Comparison of ENCODE assay signal across 17 cellular contexts in genomic region chr18:6537468-6537867, GRCh38.
A peak's percentile ranks its signal among the peaks of the same experiment; 100 is the strongest.
DNase-seq lines count a peak whose midpoint lies in the region; ATAC-seq, FAIRE-seq and TF ChIP-seq lines count a peak whose summit lies in the region.
"Had no signal": no experiment of that assay in that cellular context is flagged by ENCODE, and none has a peak within 500 bp of the region (broad histone marks: within the 10 kb centered on the region; RNA-seq: fewer than 3 reads in every experiment).

No MANE protein-coding gene starts in this region.

- no peak overlapping the region for H3K27ac Mint-ChIP-seq in CD8-positive, alpha-beta memory T cell
- H3K27ac Mint-ChIP-seq: activated CD8-positive, alpha-beta T cell treated with anti-CD3 and anti-CD28 coated beads for 36 hours; activated T-cell treated with anti-CD3 and anti-CD28 coated beads, Interleukin-2, amount 50 U/mL, for 72 hours had no signal

- no peaks in the 10 kb centered on the region for H3K4me1 ChIP-seq in GM12878 (ENCODE audit: control insufficient read depth, insufficient read depth, low read length)
- H3K4me1 ChIP-seq in CD8-positive, alpha-beta memory T cell (ENCODE audit: insufficient read depth, low read length) = no peaks in the 10 kb centered on the region
- H3K4me1 ChIP-seq: adrenal gland had no signal

- TF ChIP-seq RAD21 in GM12878 (IDR thresholded peaks at IDR 0.05; ENCODE audit: insufficient read depth, low read depth, low read length) = no peak

- no peak overlapping the region for H3K4me2 ChIP-seq in GM12878 (ENCODE audit: control insufficient read depth, insufficient read depth)

- SMC1A ChIA-PET in GM12878 (lab: Charles Lee; ENCODE audit: uncharacterized antibody, unreplicated experiment) = interaction anchor here (1.3 kb wide), 1 partner anchor 15 kb away, joined by 3 read pairs; no protein-coding TSS in a partner anchor

- H3K4me3 ChIP-seq in GM12878 = no peak overlapping the region
- H3K4me3 ChIP-seq in CD8-positive, alpha-beta memory T cell (ENCODE audit: low read length) = no peak overlapping the region

- no peaks in the 10 kb centered on the region for H3K27me3 ChIP-seq in GM12878 (replicated peaks in 1 of 2; ENCODE audit: control insufficient read depth in 2 of 2, insufficient read depth in 2 of 2, low read length in 1 of 2)
- no peaks in the 10 kb centered on the region for H3K27me3 ChIP-seq in CD8-positive, alpha-beta memory T cell (ENCODE audit: insufficient read depth, low read length, poor library complexity, severe bottlenecking)
- H3K27me3 ChIP-seq: adrenal gland had no signal

- POLR2A ChIA-PET in GM12878 (lab: Charles Lee) = no interaction called here
- POLR2A ChIA-PET in CD8-positive, alpha-beta memory T cell (lab: Charles Lee) = no interaction called here

- CTCF ChIA-PET in GM12878 (lab: Yijun Ruan, JAX) = interaction anchor here (1.7 kb wide), 1 partner anchor 348 kb away, joined by 4 read pairs; no protein-coding TSS in a partner anchor
- CTCF ChIA-PET in CD8-positive, alpha-beta memory T cell (lab: Charles Lee) = no interaction called here

- TF ChIP-seq CTCF in GM12878 (IDR thresholded peaks at IDR 0.05 in 2 of 3, conservative IDR thresholded peaks at IDR 0.05 in 1 of 3; ENCODE audit: control insufficient read depth in 2 of 3, extremely low read depth in 1 of 3, insufficient read depth in 1 of 3, low read depth in 3 of 3, low read length in 3 of 3) = no peak

- FAIRE-seq in GM12878 (lab: Jason Lieb, UNC) = no peak
- FAIRE-seq: H1, keratinocyte had no signal

- no peaks in the 10 kb centered on the region for H4K20me1 ChIP-seq in GM12878 (ENCODE audit: control insufficient read depth, insufficient read depth)

- BruUV-seq in GM12878 (replicated peaks; lab: Mats Ljungman, UMichigan) = no TSS peak

- H3K4me3 Mint-ChIP-seq in CD8-positive, alpha-beta memory T cell = no peak overlapping the region
- H3K4me3 Mint-ChIP-seq: activated CD8-positive, alpha-beta T cell treated with anti-CD3 and anti-CD28 coated beads for 36 hours; activated T-cell treated with anti-CD3 and anti-CD28 coated beads, Interleukin-2, amount 50 U/mL, for 72 hours had no signal

- H3K27ac ChIP-seq in GM12878 (ENCODE audit: control insufficient read depth, insufficient read depth) = no peak overlapping the region
- H3K27ac ChIP-seq in CD8-positive, alpha-beta memory T cell (ENCODE audit: low read depth, low read length) = no peak overlapping the region
- H3K27ac ChIP-seq: adrenal gland had no signal

- RAD21 ChIA-PET in GM12878 (lab: Charles Lee; ENCODE audit: unreplicated experiment) = no interaction called here

- WGBS in GM12878 (ENCODE audit: insufficient coverage, insufficient replicate concordance, low lambda C conversion rate, missing lambda C conversion rate) = 20% methylated on average over 2 of the region's 2 CpGs

- no peak for TF ChIP-seq POLR2A in GM12878 (IDR thresholded peaks at IDR 0.05; ENCODE audit: low read depth, low read length)

- peak; percentile 77 for ATAC-seq in GM21381 (IDR thresholded peaks at IDR 0.05; ENCODE audit: unreplicated experiment)
- peak; percentile 56 for ATAC-seq in HG03066 (IDR thresholded peaks at IDR 0.05; ENCODE audit: low read depth, unreplicated experiment)
- peak; percentile 61 for ATAC-seq in GM12878
- ATAC-seq: activated CD8-positive, alpha-beta T cell treated with anti-CD3 and anti-CD28 coated beads for 36 hours; activated T-cell treated with anti-CD3 and anti-CD28 coated beads, Interleukin-2, amount 50 U/mL, for 72 hours had no signal

- H3K9me3 ChIP-seq in GM12878 (replicated peaks; ENCODE audit: control insufficient read depth, insufficient read depth, low read length) = no peaks in the 10 kb centered on the region
- H3K9me3 ChIP-seq in CD8-positive, alpha-beta memory T cell (ENCODE audit: low read length) = no peaks in the 10 kb centered on the region
- H3K9me3 ChIP-seq: adrenal gland had no signal

- in situ Hi-C loops in GM12878 (cut with MboI) = loop anchor here (10.0 to 25.0 kb wide), 2 partner anchors 347 to 1450 kb away; no protein-coding TSS in a partner anchor

- no peaks in the 10 kb centered on the region for H3K36me3 ChIP-seq in GM12878 (ENCODE audit: control insufficient read depth in 2 of 2, insufficient read depth in 2 of 2, low read length in 1 of 2)
- H3K36me3 ChIP-seq in CD8-positive, alpha-beta memory T cell (ENCODE audit: insufficient read depth, low read length) = no peaks in the 10 kb centered on the region
- H3K36me3 ChIP-seq: adrenal gland had no signal

- no peak overlapping the region for H2AFZ ChIP-seq in GM12878 (ENCODE audit: control insufficient read depth, low read depth, low read length)

- H3K79me2 ChIP-seq in GM12878 (ENCODE audit: control insufficient read depth, insufficient read depth, low read length) = no peaks in the 10 kb centered on the region

- H3K9ac ChIP-seq in GM12878 (ENCODE audit: control insufficient read depth, insufficient read depth, low read length) = no peak overlapping the region

- H3K36me3 Mint-ChIP-seq in CD8-positive, alpha-beta memory T cell = no peaks in the 10 kb centered on the region

- peaks cover 3 to 14% (median 6%) of the 10 kb centered on the region in 5 donors for H3K9me3 Mint-ChIP-seq in CD8-positive, alpha-beta memory T cell

- peaks cover 0 to 2% of the 10 kb centered on the region in 2 donors for H3K27me3 Mint-ChIP-seq in CD8-positive, alpha-beta memory T cell

- TF ChIP-seq EP300 in GM12878 (IDR thresholded peaks at IDR 0.05; ENCODE audit: borderline replicate concordance in 1 of 2, control insufficient read depth in 1 of 2, low read depth in 2 of 2, low read length in 2 of 2) = no peak

- intact Hi-C loops in GM12878 (cut with micrococcal nuclease; ENCODE audit: unreplicated experiment) = no loop called here

- DNase-seq in EL (peak; percentile 9), GM12878 (ENCODE audit: low read depth, low spot score) (no peak), NOMO-1 treated with DMSO at 0.1 percent for 48 hours (lab: John Stamatoyannopoulos, UW; ENCODE audit: unreplicated experiment) (no peak), NAMALWA (ENCODE audit: low spot score) (no peak)
- no peak for DNase-seq in CD8-positive, alpha-beta memory T cell
- DNase-seq in activated effector memory CD4-positive, alpha-beta T cell treated with Interleukin-2 at 50 U/mL for 16 hours = no peak
- DNase-seq: activated CD8-positive, alpha-beta T cell treated with anti-CD3 and anti-CD28 coated beads for 36 hours; activated T-cell treated with anti-CD3 and anti-CD28 coated beads, Interleukin-2, amount 50 U/mL, for 72 hours; adrenal gland; effector CD4-positive, alpha-beta T cell; midbrain; NCI-H1436 treated with DMSO at 0.1 percent for 48 hours; NCI-H226 had no signal

- H3K4me1 Mint-ChIP-seq in CD8-positive, alpha-beta memory T cell = no peaks in the 10 kb centered on the region

TF ChIP-seq in GM12878, 131 proteins besides CTCF, POLR2A, EP300 and RAD21:
- no peak for TF ChIP-seq SIN3A (IDR thresholded peaks at IDR 0.05; ENCODE audit: low read depth, low read length)
- TF ChIP-seq SMAD5 (IDR thresholded peaks at IDR 0.05; ENCODE audit: low read depth) = no peak
- no peak for TF ChIP-seq MEF2A (IDR thresholded peaks at IDR 0.05; ENCODE audit: insufficient read depth, low read depth, low read length)
- no peak for TF ChIP-seq MXI1 (IDR thresholded peaks at IDR 0.05; ENCODE audit: low read depth, low read length)
- no peak for TF ChIP-seq HCFC1 (IDR thresholded peaks at IDR 0.05; ENCODE audit: low read length)
- TF ChIP-seq CEBPB (IDR thresholded peaks at IDR 0.05; ENCODE audit: borderline replicate concordance in 1 of 2, low read depth in 2 of 2, low read length in 2 of 2) = no peak
- TF ChIP-seq ZBTB40 (IDR thresholded peaks at IDR 0.05; ENCODE audit: borderline replicate concordance) = no peak
- TF ChIP-seq STAT3 (IDR thresholded peaks at IDR 0.05; ENCODE audit: low read depth, low read length) = no peak
- no peak for TF ChIP-seq SREBF2 (IDR thresholded peaks at IDR 0.05; ENCODE audit: low read length)
- no peak for TF ChIP-seq HDGF (IDR thresholded peaks at IDR 0.05)
- TF ChIP-seq POLR2AphosphoS5 (IDR thresholded peaks at IDR 0.05; ENCODE audit: low read length) = no peak
- no peak for TF ChIP-seq TCF12 (IDR thresholded peaks at IDR 0.05; ENCODE audit: low read depth, low read length)
- TF ChIP-seq TARDBP (IDR thresholded peaks at IDR 0.05; ENCODE audit: borderline replicate concordance) = no peak
